Comparison of ENCODE assay signal across 2 cellular contexts in the genomic region with DNA sequence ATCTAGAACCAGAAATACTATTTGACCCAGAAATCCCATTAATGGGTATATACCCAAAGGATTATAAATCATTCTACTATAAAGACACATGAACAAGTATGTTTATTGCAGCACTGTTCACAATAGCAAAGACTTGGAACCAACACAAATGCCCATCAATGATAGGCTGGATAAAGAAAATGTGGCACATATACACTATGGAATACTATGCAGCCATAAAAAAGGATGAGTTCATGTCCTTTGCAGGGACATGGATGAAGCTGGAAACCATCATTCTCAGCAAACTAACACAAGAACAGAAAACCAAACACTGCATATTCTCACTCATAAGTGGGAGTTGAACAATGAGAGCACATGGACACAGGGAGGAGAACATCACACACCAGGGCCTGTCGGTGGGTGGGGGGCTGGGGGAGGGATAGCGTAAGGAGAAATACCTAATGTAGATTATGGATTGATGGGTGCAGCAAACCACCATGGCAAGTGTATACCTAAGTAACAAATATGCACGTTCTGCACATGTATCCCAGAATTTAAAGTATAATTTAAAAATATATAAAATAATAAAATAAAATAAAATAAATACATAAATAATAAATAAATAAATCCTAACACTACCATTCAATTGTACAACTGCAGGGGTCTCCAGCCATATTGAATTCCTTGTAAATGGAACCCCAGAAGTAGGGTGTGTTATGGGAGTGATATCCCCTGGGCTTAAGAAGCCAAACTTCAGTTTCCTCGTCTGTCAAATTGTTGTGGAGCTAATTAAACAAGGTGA.
A peak's percentile ranks its signal among the peaks of the same experiment; 100 is the strongest.
TF ChIP-seq lines count a peak whose summit lies in the region.

No MANE protein-coding gene starts in this region.

TF ChIP-seq in HEK293, 187 proteins besides CTCF, POLR2A, EP300 and RAD21 (continued from another document):
- TF ChIP-seq ZNF280D (tag by site-specific recombination; IDR thresholded peaks at IDR 0.05), result 0 out of 2 replicates have a peak, but pooled peaks have one; percentile 46

TF ChIP-seq in WTC11, 78 proteins besides CTCF, POLR2A, EP300 and RAD21 (continued from another document):
- 0 out of 2 replicates have a peak, but pooled peaks have one; percentile 19 for TF ChIP-seq GTF2I (CRISPR knock-in tag; conservative IDR thresholded peaks at IDR 0.05)
